9 cellular contexts compared by ENCODE assay signal in the genomic region with DNA sequence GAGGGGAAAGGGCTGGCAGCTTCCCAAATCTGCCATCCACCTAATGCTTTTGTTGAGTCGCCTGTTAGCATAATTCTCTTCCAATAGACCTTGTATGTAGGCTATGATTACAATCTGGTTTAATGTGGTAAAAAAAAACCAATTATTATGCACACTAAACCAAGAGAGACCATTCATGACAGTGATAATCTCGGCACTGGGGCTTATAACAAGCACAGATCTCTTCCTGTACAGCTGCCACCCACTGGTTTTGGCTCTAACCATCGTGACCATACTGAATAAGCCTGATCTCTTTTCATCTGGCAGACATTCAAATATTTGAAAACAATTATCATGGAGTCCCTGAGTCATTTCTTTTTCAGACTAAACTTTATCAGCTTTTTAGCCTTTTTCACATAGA. TPM values are rescaled to one million over a fixed set of nuclear protein-coding genes. Genes with fewer than 3 reads are reported as not detected.
DNase-seq lines count a peak whose midpoint lies in the region; ATAC-seq and TF ChIP-seq lines count a peak whose summit lies in the region.
"Had no signal": no experiment of that assay in that cellular context is flagged by ENCODE, and none has a peak within 500 bp of the region (broad histone marks: within the 10 kb centered on the region; RNA-seq: fewer than 3 reads in every experiment).

No MANE protein-coding gene starts in this region.

- no peak overlapping the region for H3K27ac ChIP-seq in AG04450 (ENCODE audit: low read depth, low read length)

- no peaks in the 10 kb centered on the region for H3K27me3 ChIP-seq in AG04450 (ENCODE audit: control insufficient read depth, insufficient read depth, low read length)

- no peak overlapping the region for H3K27ac Mint-ChIP-seq in Calu3 (ENCODE audit: unreplicated experiment)
- H3K27ac Mint-ChIP-seq: CD4-positive, alpha-beta memory T cell had no signal

- POLR2A ChIA-PET in AG04450 (lab: Yijun Ruan, JAX): no interaction called here

- H3K27me3 Mint-ChIP-seq in Calu3 (ENCODE audit: unreplicated experiment): no peaks in the 10 kb centered on the region

- CTCF ChIA-PET in AG04450 (lab: Charles Lee): interaction anchor here (0.6 to 1.8 kb wide), 4 partner anchors 30 to 100 kb away, joined by 3 to 5 read pairs (median 3); no protein-coding TSS in a partner anchor
- CTCF ChIA-PET in Calu3 (lab: Charles Lee): interaction anchor here (1.6 kb wide), 1 partner anchor 62 kb away, joined by 4 read pairs; no protein-coding TSS in a partner anchor

- H3K4me1 Mint-ChIP-seq in Calu3 (ENCODE audit: low read depth, unreplicated experiment): peaks cover 12% of the 10 kb centered on the region
- H3K4me1 Mint-ChIP-seq: CD4-positive, alpha-beta memory T cell had no signal

- no peaks in the 10 kb centered on the region for H3K9me3 Mint-ChIP-seq in Calu3 (ENCODE audit: low read depth, unreplicated experiment)

- BruUV-seq in Calu3 (replicated peaks; lab: Mats Ljungman, UMichigan): no TSS peak

- H3K4me3 ChIP-seq in AG04450 (ENCODE audit: low read depth, low read length): no peak overlapping the region
- no peak overlapping the region for H3K4me3 ChIP-seq in epithelial cell of esophagus (ENCODE audit: low read length)

- intact Hi-C loops in Calu3 (cut with micrococcal nuclease; ENCODE audit: unreplicated experiment): loop anchor here (5.0 kb wide), 1 partner anchor 44 kb away; no protein-coding TSS in a partner anchor

- no peak for TF ChIP-seq CTCF in AG04450 (IDR thresholded peaks at IDR 0.05; ENCODE audit: low read depth, low read length)
- TF ChIP-seq CTCF in epithelial cell of esophagus (IDR thresholded peaks at IDR 0.05; ENCODE audit: insufficient read depth, low read depth, low read length, missing control alignments): no peak
- TF ChIP-seq CTCF in Calu3 (IDR thresholded peaks at IDR 0.05; ENCODE audit: unreplicated experiment): no peak

- no peaks in the 10 kb centered on the region for H3K36me3 Mint-ChIP-seq in Calu3 (ENCODE audit: insufficient read depth, unreplicated experiment)

- peak; percentile 70 for DNase-seq in AG04450 (ENCODE audit: low read depth, low spot score)
- peak; percentile 60 for DNase-seq in HS-5 (ENCODE audit: low read depth)
- peak; percentile 98 for DNase-seq in NCI-H69 (lab: John Stamatoyannopoulos, UW)
- peak; percentile 65 for DNase-seq in epithelial cell of esophagus (ENCODE audit: low read depth)
- DNase-seq in hippocampal formation (lab: John Stamatoyannopoulos, UW): no peak
- DNase-seq in Calu3: no peak
- DNase-seq in NCI-H187 (lab: John Stamatoyannopoulos, UW): no peak
- DNase-seq: CD4-positive, alpha-beta memory T cell had no signal

- H3K4me3 Mint-ChIP-seq in Calu3 (ENCODE audit: low read depth, unreplicated experiment): no peak overlapping the region
- H3K4me3 Mint-ChIP-seq: CD4-positive, alpha-beta memory T cell had no signal

- H3K9me3 ChIP-seq in AG04450 (ENCODE audit: control insufficient read depth, insufficient read depth, low read length): no peaks in the 10 kb centered on the region

- no peak for ATAC-seq in HG03457 (IDR thresholded peaks at IDR 0.05; ENCODE audit: unreplicated experiment)

RNA-seq across cellular contexts. Expression of a gene that starts 12.0 kb away (rescaled TPM):
- 3.7 and 4.8 TPM in 2 replicates for polyA plus RNA-seq in AG04450 (2011; rRNA removed)
- polyA minus RNA-seq in AG04450 (2011; rRNA and poly(A)+ RNA removed): 7.6 and 12.7 TPM in 2 replicates
- 1.7 and 2.1 TPM in 2 replicates for total RNA-seq in Calu3 (2022)
- total RNA-seq: CD4-positive, alpha-beta memory T cell had no signal
- polyA plus RNA-seq: CD4-positive, alpha-beta memory T cell had no signal

Comparison
In these comparisons a context has a peak if more than half of its experiments do, and no peak if none do; other contexts are left out.
1. DNase-seq: peak in AG04450 (single experiment), HS-5 (single experiment), NCI-H69 (single experiment) and epithelial cell of esophagus (single experiment); none in hippocampal formation (0 of 2), Calu3 (single experiment) and NCI-H187 (0 of 2).